1 cellular context compared by ENCODE assay signal in genomic region chr10:23980054-23980453, GRCh38.
TF ChIP-seq lines count a peak whose summit lies in the region.

No MANE protein-coding gene starts in this region.

TF ChIP-seq in HEK293, 187 proteins besides CTCF, POLR2A, EP300 and RAD21 (continued from another document):
- TF ChIP-seq OSR2 (tag by site-specific recombination; IDR thresholded peaks at IDR 0.05) (peak; percentile 61; the same call in 1 of the 2 replicates), ZFP37 (tag by site-specific recombination; IDR thresholded peaks at IDR 0.05) (no peak), MEIS1 (CRISPR knock-in tag; IDR thresholded peaks at IDR 0.05; ENCODE audit: borderline replicate concordance) (no peak), ZNF514 (tag by site-specific recombination; IDR thresholded peaks at IDR 0.05) (no peak), ZNF701 (tag by site-specific recombination; IDR thresholded peaks at IDR 0.05) (no peak), ZNF558 (tag by site-specific recombination; IDR thresholded peaks at IDR 0.05) (no peak), KLF8 (tag by site-specific recombination; IDR thresholded peaks at IDR 0.05) (peak; percentile 44; the same call in 1 of the 2 replicates), ZNF837 (tag by site-specific recombination; IDR thresholded peaks at IDR 0.05) (no peak), ZNF624 (tag by site-specific recombination; IDR thresholded peaks at IDR 0.05) (no peak), GFI1B (tag by site-specific recombination; IDR thresholded peaks at IDR 0.05) (no peak), ZNF544 (tag by site-specific recombination; IDR thresholded peaks at IDR 0.05) (no peak), ZNF354C (tag by site-specific recombination; IDR thresholded peaks at IDR 0.05; ENCODE audit: borderline replicate concordance, low read depth) (no peak), SP3 (tag by site-specific recombination; IDR thresholded peaks at IDR 0.05) (no peak), ZNF785 (tag by site-specific recombination; IDR thresholded peaks at IDR 0.05) (no peak), ZNF664 (tag by site-specific recombination; IDR thresholded peaks at IDR 0.05) (no peak), ZNF19 (tag by site-specific recombination; IDR thresholded peaks at IDR 0.05; ENCODE audit: low read depth) (no peak)
